Comparison of ENCODE assay signal across 20 cellular contexts in genomic region chr1:41924911-41925310, GRCh38.
"Had no signal": no experiment of that assay in that cellular context is flagged by ENCODE, and none has a peak within 500 bp of the region (broad histone marks: within the 10 kb centered on the region; RNA-seq: fewer than 3 reads in every experiment).

No MANE protein-coding gene starts in this region.

- H3K36me3 Mint-ChIP-seq: mesothelial cell of epicardium had no signal

- ATAC-seq: naive thymus-derived CD4-positive, alpha-beta T cell; natural killer cell treated with Interleukin-12 subunit alpha and Interleukin-12 subunit beta and Interleukin-15 and Interleukin-18, amount 100 ng/mL, for 72 hours; right cardiac atrium; sciatic nerve; upper lobe of right lung had no signal

- H3K27me3 Mint-ChIP-seq: natural killer cell treated with Interleukin-12 subunit alpha and Interleukin-12 subunit beta and Interleukin-15 and Interleukin-18, amount 100 ng/mL, for 72 hours; stimulated activated naive CD8-positive, alpha-beta T cell treated with anti-CD3 and anti-CD28 coated beads, Interleukin-15, Interleukin-2, amounts not matched to agents 100 ng/mL and 50 ng/mL, for 24 hours had no signal

- H3K27ac Mint-ChIP-seq: mesothelial cell of epicardium; stimulated activated naive CD8-positive, alpha-beta T cell treated with anti-CD3 and anti-CD28 coated beads, Interleukin-15, Interleukin-2, amounts not matched to agents 100 ng/mL and 50 ng/mL, for 24 hours had no signal

- H3K4me3 Mint-ChIP-seq: mesothelial cell of epicardium; naive thymus-derived CD4-positive, alpha-beta T cell; natural killer cell treated with Interleukin-12 subunit alpha and Interleukin-12 subunit beta and Interleukin-15 and Interleukin-18, amount 100 ng/mL, for 72 hours; stimulated activated naive CD8-positive, alpha-beta T cell treated with anti-CD3 and anti-CD28 coated beads, Interleukin-15, Interleukin-2, amounts not matched to agents 100 ng/mL and 50 ng/mL, for 24 hours had no signal

- DNase-seq: islet precursor cell; left ventricle myocardium inferior; mesendoderm; naive thymus-derived CD4-positive, alpha-beta T cell; ovary; retina; right cardiac atrium; stimulated activated CD4-positive, alpha-beta T cell treated with anti-CD3 and anti-CD28 coated beads, Interleukin-12 subunit alpha, Interleukin-12 subunit beta, amount 100 ng/mL, for 4 hours; stimulated activated CD4-positive, alpha-beta T cell treated with anti-CD3 and anti-CD28 coated beads, Interleukin-15, amount 100 ng/mL, for 24 hours; stimulated activated CD4-positive, alpha-beta T cell treated with anti-CD3 and anti-CD28 coated beads, Interleukin-2, amount 100 ng/mL, for 24 hours; stimulated activated CD4-positive, alpha-beta T cell treated with anti-CD3 and anti-CD28 coated beads, Interleukin-4, amount 100 ng/mL, for 1 hour; stimulated activated naive CD4-positive, alpha-beta T cell; tibial artery; trophoblast cell; upper lobe of right lung; uterus had no signal
